ENCODE assay signal across 31 cellular contexts in genomic region chr18:55287935-55288868, GRCh38.
A peak's percentile ranks its signal among the peaks of the same experiment; 100 is the strongest.
DNase-seq lines count a peak whose midpoint lies in the region; ATAC-seq, FAIRE-seq and TF ChIP-seq lines count a peak whose summit lies in the region.
"Had no signal": no experiment of that assay in that cellular context is flagged by ENCODE, and none has a peak within 500 bp of the region (broad histone marks: within the 10 kb centered on the region; RNA-seq: fewer than 3 reads in every experiment).

No MANE protein-coding gene starts in this region.

- H3K23ac ChIP-seq in neuronal stem cell (ENCODE audit: low read depth, low read length, poor library complexity) = no peak overlapping the region

- H3K79me1 ChIP-seq in neuronal stem cell (ENCODE audit: low read depth, low read length) = no peaks in the 10 kb centered on the region

- TF ChIP-seq RAD21 in A549 (conservative IDR thresholded peaks at IDR 0.05 in 1 of 2, IDR thresholded peaks at IDR 0.05 in 1 of 2) (no peak), K562 (CRISPR knock-in tag; conservative IDR thresholded peaks at IDR 0.05 in 1 of 2, IDR thresholded peaks at IDR 0.05 in 1 of 2) (no peak)

- no peak for TF ChIP-seq POLR2A in A549 (IDR thresholded peaks at IDR 0.05; ENCODE audit: low read length)
- no peak for TF ChIP-seq POLR2A in K562 (conservative IDR thresholded peaks at IDR 0.05)

- H3K4me1 ChIP-seq in A549 (no peaks in the 10 kb centered on the region), GM23248 (ENCODE audit: insufficient read depth) (peaks cover 35% of the 10 kb centered on the region), K562 (replicated peaks in 1 of 2; ENCODE audit: control insufficient read depth in 2 of 2, insufficient read depth in 2 of 2, low read length in 2 of 2) (no peaks in the 10 kb centered on the region; a peak in 1 of 5 replicates), hepatocyte (ENCODE audit: insufficient read depth) (peaks cover 9% of the 10 kb centered on the region), ascending aorta (peaks cover 0 to 33% of the 10 kb centered on the region in 2 donors), neuronal stem cell (ENCODE audit: control insufficient read depth in 2 of 2, insufficient read depth in 1 of 2, low read depth in 1 of 2, low read length in 2 of 2) (peaks cover 0 to 7% of the 10 kb centered on the region in 2 donors)
- H3K4me1 ChIP-seq: breast epithelium had no signal

- TF ChIP-seq EP300 in A549 (IDR thresholded peaks at IDR 0.05) (no peak), K562 (IDR thresholded peaks at IDR 0.05; ENCODE audit: low read length) (no peak)

- H2BK5ac ChIP-seq in neuronal stem cell (ENCODE audit: low read length) = no peak overlapping the region

- CTCF ChIA-PET in A549 (lab: Yijun Ruan, JAX) = interaction anchor here (1.1 kb wide), 1 partner anchor 53 kb away, joined by 3 read pairs; no protein-coding TSS in a partner anchor
- CTCF ChIA-PET in K562 (lab: Yijun Ruan, JAX; ENCODE audit: low intra/inter-chr PET ratio) = no interaction called here

- H3K4me3 ChIP-seq in A549 (no peak overlapping the region), GM23248 (no peak overlapping the region), K562 (no peak overlapping the region), hepatocyte (no peak overlapping the region), ascending aorta (no peak overlapping the region), neuronal stem cell (ENCODE audit: low read length in 2 of 2) (no peak overlapping the region)
- H3K4me3 ChIP-seq: BLaER1 treated with 17β-estradiol and CSF1 and Interleukin-3, amounts not matched to agents 10 nM and 100 nM; breast epithelium; gastroesophageal sphincter; skin epidermis; transverse colon had no signal

- POLR2A ChIA-PET in A549 (lab: Yijun Ruan, JAX) = no interaction called here
- POLR2A ChIA-PET in K562 (lab: Yijun Ruan, JAX) = interaction anchor here (1.3 kb wide), 1 partner anchor 13 kb away, joined by 6 read pairs; no protein-coding TSS in a partner anchor

- no peak overlapping the region for H3K18ac ChIP-seq in neuronal stem cell (ENCODE audit: low read length)

- H3K27ac ChIP-seq in A549 = no peak overlapping the region
- H3K27ac ChIP-seq in GM23248 = peak overlapping the region; percentile 48
- H3K27ac ChIP-seq in K562 (ENCODE audit: extremely low read depth, low read depth, low read length) = no peak overlapping the region
- H3K27ac ChIP-seq in hepatocyte = peak overlapping the region; percentile 39
- H3K27ac ChIP-seq in ascending aorta = no peak overlapping the region
- H3K27ac ChIP-seq in neuronal stem cell (replicated peaks; ENCODE audit: low read length) = no peak overlapping the region
- H3K27ac ChIP-seq: BLaER1 treated with 17β-estradiol and CSF1 and Interleukin-3, amounts not matched to agents 10 nM and 100 nM; gastroesophageal sphincter; HL-60; neutrophil; transverse colon had no signal

- no peak overlapping the region for H2AK5ac ChIP-seq in neuronal stem cell (ENCODE audit: low read depth, low read length)

- no peaks in the 10 kb centered on the region for H4K20me1 ChIP-seq in GM23248 (ENCODE audit: insufficient read depth)
- no peaks in the 10 kb centered on the region for H4K20me1 ChIP-seq in K562 (replicated peaks; ENCODE audit: control insufficient read depth, insufficient read depth, low read length)
- no peaks in the 10 kb centered on the region for H4K20me1 ChIP-seq in hepatocyte (ENCODE audit: insufficient read depth, poor library complexity, severe bottlenecking)

- no peak overlapping the region for H3K14ac ChIP-seq in neuronal stem cell (ENCODE audit: low read length)

- H3F3A ChIP-seq in GM23248 (ENCODE audit: insufficient read depth) = peaks cover 29% of the 10 kb centered on the region

- no peak for TF ChIP-seq CTCF in A549 (IDR thresholded peaks at IDR 0.05)
- TF ChIP-seq CTCF in K562 (IDR thresholded peaks at IDR 0.05 in 2 of 3, conservative IDR thresholded peaks at IDR 0.05 in 1 of 3; ENCODE audit: insufficient read depth in 2 of 3, low read depth in 1 of 3, low read length in 3 of 3) = no peak
- no peak for TF ChIP-seq CTCF in hepatocyte (IDR thresholded peaks at IDR 0.05; ENCODE audit: poor library complexity)
- TF ChIP-seq CTCF in ascending aorta (IDR thresholded peaks at IDR 0.05) = no peak

- WGBS in A549 (ENCODE audit: missing lambda C conversion rate) = 66% methylated on average over 10 of the region's 10 CpGs
- 69 to 70% methylated on average over 10 of the region's 10 CpGs for WGBS in GM23248 (ENCODE audit: low coverage in 1 of 2, low lambda C conversion rate in 2 of 2, missing lambda C conversion rate in 2 of 2), 2 experiments
- 41% methylated on average over 8 of the region's 10 CpGs for whole genome bisulfite sequencing in K562 (ENCODE audit: insufficient coverage, low coverage, missing lambda C conversion rate)
- 84% methylated on average over 10 of the region's 10 CpGs for WGBS in hepatocyte (ENCODE audit: low lambda C conversion rate, missing lambda C conversion rate)
- WGBS in neuronal stem cell (ENCODE audit: extremely low coverage in 2 of 2, insufficient read length in 2 of 2, insufficient replicate concordance in 1 of 2), 2 donors = no CpG with 5 or more reads among the region's 10 CpGs

- no peak overlapping the region for H4K8ac ChIP-seq in neuronal stem cell (ENCODE audit: low read depth, low read length)

- no peak for DNase-seq in A549 (ENCODE audit: low read depth in 1 of 2, low spot score in 1 of 2)
- peak; percentile 70 for DNase-seq in GM23248
- DNase-seq in K562 (ENCODE audit: extremely low read depth in 1 of 4, low spot score in 3 of 4) = peak in 1 of 4 experiments; percentile 10
- no peak for DNase-seq in hepatocyte (ENCODE audit: low spot score)
- no peak for DNase-seq in ascending aorta (ENCODE audit: low spot score in 2 of 2)
- no peak for DNase-seq in Ammon's horn (ENCODE audit: low spot score)
- DNase-seq in neuronal stem cell (ENCODE audit: low spot score) = no peak
- DNase-seq: activated naive CD4-positive, alpha-beta T cell treated with anti-CD3 and anti-CD28 coated beads for 36 hours; amniotic stem cell; COR-L47; effector memory CD4-positive, alpha-beta T cell; hippocampal formation; left colon; mesenchymal stem cell; MV-4-11; NCI-H187; NCI-H526 treated with DMSO at 0.1 percent for 48 hours; SHP77 treated with DMSO at 0.1 percent for 48 hours; stimulated activated CD8-positive, alpha-beta memory T cell treated with anti-CD3 and anti-CD28 coated beads, Interleukin-4, amount 100 ng/mL, for 48 hours; transverse colon had no signal

- ATAC-seq in A549 = no peak
- ATAC-seq in K562 = no peak
- ATAC-seq in HG03378 (IDR thresholded peaks at IDR 0.05; ENCODE audit: unreplicated experiment) = no peak
- ATAC-seq: esophagus mucosa, gastroesophageal sphincter, left colon, Panc1 had no signal

- H3K9me3 ChIP-seq in A549 (no peaks in the 10 kb centered on the region), GM23248 (ENCODE audit: low read depth) (no peaks in the 10 kb centered on the region), K562 (replicated peaks; ENCODE audit: control insufficient read depth, insufficient read depth, low read depth, low read length) (no peaks in the 10 kb centered on the region), hepatocyte (ENCODE audit: low read depth) (no peaks in the 10 kb centered on the region), ascending aorta (no peaks in the 10 kb centered on the region), neuronal stem cell (replicated peaks in 1 of 2; ENCODE audit: control insufficient read depth in 2 of 2, insufficient read depth in 1 of 2, low read depth in 1 of 2, low read length in 2 of 2) (no peaks in the 10 kb centered on the region)
- H3K9me3 ChIP-seq: BLaER1 treated with 17β-estradiol and CSF1 and Interleukin-3, amounts not matched to agents 10 nM and 100 nM; breast epithelium; gastroesophageal sphincter; neutrophil; transverse colon had no signal

- no peaks in the 10 kb centered on the region for H3K9me1 ChIP-seq in K562 (ENCODE audit: control insufficient read depth, insufficient read depth, low read length)

- H3K27me3 ChIP-seq in GM23248 (replicated peaks; ENCODE audit: insufficient read depth) (no peaks in the 10 kb centered on the region), K562 (ENCODE audit: control insufficient read depth in 2 of 2, insufficient read depth in 2 of 2, low read length in 2 of 2) (no peaks in the 10 kb centered on the region), hepatocyte (no peaks in the 10 kb centered on the region), ascending aorta (no peaks in the 10 kb centered on the region), neuronal stem cell (ENCODE audit: control insufficient read depth in 3 of 3, insufficient read depth in 3 of 3, low read depth in 1 of 3, low read length in 3 of 3) (no peaks in the 10 kb centered on the region)
- H3K27me3 ChIP-seq: BLaER1 treated with 17β-estradiol and CSF1 and Interleukin-3, amounts not matched to agents 10 nM and 100 nM; breast epithelium; gastroesophageal sphincter; neutrophil; transverse colon had no signal

- no peak overlapping the region for H2BK12ac ChIP-seq in neuronal stem cell (ENCODE audit: low read length)

- H2BK15ac ChIP-seq in neuronal stem cell (ENCODE audit: low read length) = no peak overlapping the region

- BruUV-seq in K562 (replicated peaks; lab: Mats Ljungman, UMichigan) = no TSS peak

- H3K36me3 ChIP-seq in GM23248 (ENCODE audit: low read depth) (no peaks in the 10 kb centered on the region), K562 (ENCODE audit: control insufficient read depth, insufficient read depth, low read length) (no peaks in the 10 kb centered on the region), hepatocyte (replicated peaks; ENCODE audit: insufficient read depth, low read depth) (no peaks in the 10 kb centered on the region), ascending aorta (no peaks in the 10 kb centered on the region), neuronal stem cell (replicated peaks in 1 of 2; ENCODE audit: control insufficient read depth in 2 of 2, insufficient read depth in 2 of 2, low read length in 2 of 2) (no peaks in the 10 kb centered on the region)
- H3K36me3 ChIP-seq: breast epithelium, gastroesophageal sphincter, neutrophil, transverse colon had no signal

- FAIRE-seq in A549 (lab: Jason Lieb, UNC) (no peak), K562 (lab: Jason Lieb, UNC) (no peak)
- FAIRE-seq: colon, GM18507 had no signal

- H3K4ac ChIP-seq in neuronal stem cell (ENCODE audit: low read length) = no peak overlapping the region

- no peak overlapping the region for H2AFZ ChIP-seq in GM23248
- H2AFZ ChIP-seq in K562 (ENCODE audit: low read depth, low read length) = no peak overlapping the region
- no peak overlapping the region for H2AFZ ChIP-seq in hepatocyte
- no peak overlapping the region for H2AFZ ChIP-seq in neuronal stem cell (ENCODE audit: low read length)

- H2BK120ac ChIP-seq in neuronal stem cell (ENCODE audit: low read depth, low read length) = no peak overlapping the region

- no peak overlapping the region for H4K91ac ChIP-seq in neuronal stem cell (ENCODE audit: low read depth, low read length, poor library complexity)

- H3K9me2 ChIP-seq in GM23248 (ENCODE audit: insufficient read depth) = no peaks in the 10 kb centered on the region; the same call in 1 of the 2 replicates
- no peaks in the 10 kb centered on the region for H3K9me2 ChIP-seq in hepatocyte (replicated peaks; ENCODE audit: insufficient read depth)

- in situ Hi-C loops in GM23248 (cut with MboI) = no loop called here
- in situ Hi-C loops in K562 (cut with MboI) = no loop called here

- no peak overlapping the region for H3K4me2 ChIP-seq in A549
- no peak overlapping the region for H3K4me2 ChIP-seq in GM23248 (ENCODE audit: unreplicated experiment)
- no peak overlapping the region for H3K4me2 ChIP-seq in K562 (ENCODE audit: insufficient read depth, low read length)
- H3K4me2 ChIP-seq in hepatocyte = no peak overlapping the region
- no peak overlapping the region for H3K4me2 ChIP-seq in neuronal stem cell (ENCODE audit: insufficient read depth, low read length, poor library complexity, severe bottlenecking)
- H3K4me2 ChIP-seq: BLaER1 treated with 17β-estradiol and CSF1 and Interleukin-3, amounts not matched to agents 10 nM and 100 nM had no signal

- H3K79me2 ChIP-seq in GM23248 (ENCODE audit: insufficient read depth) (peaks cover 100% of the 10 kb centered on the region), K562 (ENCODE audit: control insufficient read depth, insufficient read depth, low read length) (no peaks in the 10 kb centered on the region), hepatocyte (peaks cover 46% of the 10 kb centered on the region)

- no peak overlapping the region for H3K9ac ChIP-seq in GM23248
- no peak overlapping the region for H3K9ac ChIP-seq in K562 (ENCODE audit: insufficient read depth in 1 of 2, low read depth in 2 of 2, low read length in 2 of 2)
- no peak overlapping the region for H3K9ac ChIP-seq in neuronal stem cell (ENCODE audit: low read depth, low read length, poor library complexity)
- H3K9ac ChIP-seq: BLaER1 treated with 17β-estradiol and CSF1 and Interleukin-3, amounts not matched to agents 10 nM and 100 nM had no signal

- intact Hi-C loops in K562 (cut with micrococcal nuclease) (no loop called here), ascending aorta (cut with DNase I) (no loop called here)

Comparison
In these comparisons a context has a peak if more than half of its experiments do, and no peak if none do; other contexts are left out.
1. H3K27ac ChIP-seq: peak in GM23248 (single experiment) and hepatocyte (single experiment); none in A549 (0 of 2), K562 (single experiment), ascending aorta (0 of 2) and neuronal stem cell (single experiment).
2. Of the 35 proteins assayed by ChIP-seq in both K562 and A549: peak only in K562: none; only in A549: none; in both: ZFP36; in neither: 34.